Comparison of ENCODE assay signal across 20 cellular contexts in genomic region chr16:24755201-24755874, GRCh38. TPM values are rescaled to one million over a fixed set of nuclear protein-coding genes. Genes with fewer than 3 reads are reported as not detected.
DNase-seq lines count a peak whose midpoint lies in the region; ATAC-seq and TF ChIP-seq lines count a peak whose summit lies in the region.
"Had no signal": no experiment of that assay in that cellular context is flagged by ENCODE, and none has a peak within 500 bp of the region (broad histone marks: within the 10 kb centered on the region; RNA-seq: fewer than 3 reads in every experiment).

No MANE protein-coding gene starts in this region.

- H3K4me2 ChIP-seq in neural progenitor cell: no peak overlapping the region
- H3K4me2 ChIP-seq: A549 had no signal

- H3F3A ChIP-seq in neural progenitor cell (ENCODE audit: low read depth): no peaks in the 10 kb centered on the region

- H4K20me1 ChIP-seq in neural progenitor cell (ENCODE audit: low read depth): peaks cover 100% of the 10 kb centered on the region

- peaks cover 5% of the 10 kb centered on the region for H3K36me3 Mint-ChIP-seq in activated CD4-positive, alpha-beta T cell treated with anti-CD3 and anti-CD28 coated beads for 36 hours (ENCODE audit: low read depth)
- peaks cover 0 to 20% (median 2%) of the 10 kb centered on the region in 3 donors for H3K36me3 Mint-ChIP-seq in CD8-positive, alpha-beta memory T cell
- H3K36me3 Mint-ChIP-seq in chondrocyte (ENCODE audit: low read depth) (no peaks in the 10 kb centered on the region), neural progenitor cell (no peaks in the 10 kb centered on the region)
- H3K36me3 Mint-ChIP-seq: natural killer cell treated with Interleukin-12 subunit alpha and Interleukin-12 subunit beta and Interleukin-15 and Interleukin-18, amount 100 ng/mL, for 72 hours had no signal

- no peaks in the 10 kb centered on the region for H3K27me3 ChIP-seq in CD8-positive, alpha-beta memory T cell (ENCODE audit: insufficient read depth, low read length, poor library complexity, severe bottlenecking)
- no peaks in the 10 kb centered on the region for H3K27me3 ChIP-seq in neural progenitor cell

- H3K27ac Mint-ChIP-seq in activated CD4-positive, alpha-beta T cell treated with anti-CD3 and anti-CD28 coated beads for 36 hours: peak overlapping the region; percentile 63
- peak overlapping the region in 6 of 8 donors; percentile 3 to 47 (median 27) for H3K27ac Mint-ChIP-seq in CD8-positive, alpha-beta memory T cell
- H3K27ac Mint-ChIP-seq in chondrocyte (ENCODE audit: unreplicated experiment) (peak overlapping the region; percentile 1), neural progenitor cell (no peak overlapping the region)

- intact Hi-C loops in activated CD4-positive, alpha-beta T cell treated with anti-CD3 and anti-CD28 coated beads for 36 hours (cut with DNase I, micrococcal nuclease): loop anchor here (5.0 to 10.0 kb wide), 2 partner anchors 33 to 211 kb away; no protein-coding TSS in a partner anchor

- H3K4me1 ChIP-seq in CD8-positive, alpha-beta memory T cell (ENCODE audit: insufficient read depth, low read length): peaks cover 34% of the 10 kb centered on the region
- H3K4me1 ChIP-seq in neural progenitor cell: peaks cover 17% of the 10 kb centered on the region
- H3K4me1 ChIP-seq: prostate gland had no signal

- H3K27ac ChIP-seq in CD8-positive, alpha-beta memory T cell (ENCODE audit: low read depth, low read length): no peak overlapping the region
- H3K27ac ChIP-seq in neural progenitor cell: no peak overlapping the region
- H3K27ac ChIP-seq: A549, GM23248, prostate gland had no signal

- CTCF ChIA-PET in activated CD4-positive, alpha-beta T cell treated with anti-CD3 and anti-CD28 coated beads for 36 hours (lab: Charles Lee): interaction anchor here (0.9 to 1.3 kb wide), 5 partner anchors 14 to 176 kb away, joined by 3 to 5 read pairs (median 4); no protein-coding TSS in a partner anchor
- CTCF ChIA-PET in CD8-positive, alpha-beta memory T cell (lab: Charles Lee): no interaction called here

- H3K9me3 ChIP-seq in CD8-positive, alpha-beta memory T cell (ENCODE audit: low read length): no peaks in the 10 kb centered on the region
- H3K9me3 ChIP-seq in neural progenitor cell (ENCODE audit: low read depth): no peaks in the 10 kb centered on the region
- H3K9me3 ChIP-seq: A549, prostate gland had no signal

- H3K4me1 Mint-ChIP-seq in activated CD4-positive, alpha-beta T cell treated with anti-CD3 and anti-CD28 coated beads for 36 hours: peaks cover 51% of the 10 kb centered on the region
- peaks cover 49 to 65% (median 62%) of the 10 kb centered on the region in 3 donors for H3K4me1 Mint-ChIP-seq in CD8-positive, alpha-beta memory T cell
- H3K4me1 Mint-ChIP-seq in chondrocyte (ENCODE audit: low read depth) (peaks cover 21% of the 10 kb centered on the region), neural progenitor cell (peaks cover 17% of the 10 kb centered on the region)

- H3K4me3 ChIP-seq in CD8-positive, alpha-beta memory T cell (ENCODE audit: low read length): no peak overlapping the region
- H3K4me3 ChIP-seq in neural progenitor cell: no peak overlapping the region
- H3K4me3 ChIP-seq: A549, GM23248, prostate gland had no signal

- TF ChIP-seq CTCF in chondrocyte (IDR thresholded peaks at IDR 0.05) (no peak), neural progenitor cell (IDR thresholded peaks at IDR 0.05) (no peak)

- H3K9ac ChIP-seq in neural progenitor cell: no peak overlapping the region
- H3K9ac ChIP-seq: GM23248 had no signal

- H3K4me3 Mint-ChIP-seq in activated CD4-positive, alpha-beta T cell treated with anti-CD3 and anti-CD28 coated beads for 36 hours: no peak overlapping the region
- H3K4me3 Mint-ChIP-seq in CD8-positive, alpha-beta memory T cell: no peak overlapping the region
- H3K4me3 Mint-ChIP-seq in chondrocyte (ENCODE audit: unreplicated experiment) (no peak overlapping the region), neural progenitor cell (no peak overlapping the region)
- H3K4me3 Mint-ChIP-seq: CD14-positive monocyte; natural killer cell treated with Interleukin-12 subunit alpha and Interleukin-12 subunit beta and Interleukin-15 and Interleukin-18, amount 100 ng/mL, for 72 hours had no signal

- H3K79me2 ChIP-seq in neural progenitor cell (ENCODE audit: low read depth): peaks cover 100% of the 10 kb centered on the region

- no peak for ATAC-seq in activated CD4-positive, alpha-beta T cell treated with anti-CD3 and anti-CD28 coated beads for 36 hours
- ATAC-seq in GM18867 (IDR thresholded peaks at IDR 0.05; ENCODE audit: unreplicated experiment): no peak
- ATAC-seq in GM19351 (IDR thresholded peaks at IDR 0.05; ENCODE audit: unreplicated experiment): no peak
- ATAC-seq: A549; natural killer cell treated with Interleukin-12 subunit alpha and Interleukin-12 subunit beta and Interleukin-15 and Interleukin-18, amount 100 ng/mL, for 72 hours had no signal

- no peak for DNase-seq in activated CD4-positive, alpha-beta T cell treated with anti-CD3 and anti-CD28 coated beads for 36 hours
- no peak for DNase-seq in activated CD4-positive, alpha-beta T cell treated with anti-CD3 and anti-CD28 coated beads, Interleukin-2, amount 50 U/mL, for 1 hour
- DNase-seq in CD8-positive, alpha-beta memory T cell: no peak
- DNase-seq in chondrocyte (ENCODE audit: low spot score) (no peak), neural progenitor cell (ENCODE audit: low spot score) (peak; percentile 17)
- DNase-seq in stimulated activated CD4-positive, alpha-beta T cell treated with anti-CD3 and anti-CD28 coated beads, Interleukin-2, amount 100 ng/mL, for 24 hours: no peak
- DNase-seq: central memory CD4-positive, alpha-beta T cell; DMS79 treated with DMSO at 0.1 percent for 48 hours; effector CD4-positive, alpha-beta T cell; glutamatergic neuron; GM23248; NCI-H1436 treated with DMSO at 0.1 percent for 48 hours; NCI-H345; NK-92 treated with Interleukin-12 subunit alpha and Interleukin-12 subunit beta, amount 100 ng/mL, for 24 hours had no signal

- no peak overlapping the region for H2AFZ ChIP-seq in neural progenitor cell (replicated peaks)
- H2AFZ ChIP-seq: GM23248 had no signal

- POLR2A ChIA-PET in activated CD4-positive, alpha-beta T cell treated with anti-CD3 and anti-CD28 coated beads for 36 hours (lab: Charles Lee): interaction anchor here (0.6 kb wide), 1 partner anchor 124 kb away, joined by 3 read pairs; no protein-coding TSS in a partner anchor
- POLR2A ChIA-PET in CD8-positive, alpha-beta memory T cell (lab: Charles Lee): interaction anchor here (0.9 kb wide), 1 partner anchor 25 kb away, joined by 3 read pairs; no protein-coding TSS in a partner anchor

- H3K27me3 Mint-ChIP-seq in activated CD4-positive, alpha-beta T cell treated with anti-CD3 and anti-CD28 coated beads for 36 hours: no peaks in the 10 kb centered on the region
- no peaks in the 10 kb centered on the region for H3K27me3 Mint-ChIP-seq in CD8-positive, alpha-beta memory T cell
- H3K27me3 Mint-ChIP-seq in chondrocyte (ENCODE audit: low read depth): no peaks in the 10 kb centered on the region
- no peaks in the 10 kb centered on the region for H3K27me3 Mint-ChIP-seq in neural progenitor cell (ENCODE audit: insufficient read depth, low read depth)
- H3K27me3 Mint-ChIP-seq: natural killer cell treated with Interleukin-12 subunit alpha and Interleukin-12 subunit beta and Interleukin-15 and Interleukin-18, amount 100 ng/mL, for 72 hours had no signal

- no peaks in the 10 kb centered on the region for H3K9me3 Mint-ChIP-seq in activated CD4-positive, alpha-beta T cell treated with anti-CD3 and anti-CD28 coated beads for 36 hours (ENCODE audit: low read depth)
- H3K9me3 Mint-ChIP-seq in CD8-positive, alpha-beta memory T cell: no peaks in the 10 kb centered on the region
- H3K9me3 Mint-ChIP-seq in chondrocyte (ENCODE audit: low read depth): no peaks in the 10 kb centered on the region
- H3K9me3 Mint-ChIP-seq in neural progenitor cell: no peaks in the 10 kb centered on the region
- H3K9me3 Mint-ChIP-seq: CD14-positive monocyte; natural killer cell treated with Interleukin-12 subunit alpha and Interleukin-12 subunit beta and Interleukin-15 and Interleukin-18, amount 100 ng/mL, for 72 hours had no signal

- peaks cover 7% of the 10 kb centered on the region for H3K36me3 ChIP-seq in CD8-positive, alpha-beta memory T cell (ENCODE audit: insufficient read depth, low read length)
- H3K36me3 ChIP-seq in neural progenitor cell: no peaks in the 10 kb centered on the region
- H3K36me3 ChIP-seq: prostate gland had no signal

RNA-seq across cellular contexts. Expression of gene TNRC6A, which starts 25.9 kb away (rescaled TPM):
- total RNA-seq in activated CD4-positive, alpha-beta T cell treated with anti-CD3 and anti-CD28 coated beads for 36 hours: 10 to 100 TPM; 34.6 to 46.1 TPM
- 10 to 100 TPM; 40.4 to 44.0 TPM for total RNA-seq in CD8-positive, alpha-beta memory T cell
- 11.4 TPM for polyA plus RNA-seq in CD8-positive, alpha-beta memory T cell
- total RNA-seq in chondrocyte (42.8 to 57.6 TPM (median 52.1 TPM) in 3 replicates), neural progenitor cell (ENCODE audit: low replicate concordance) (55.7 and 57.1 TPM in 2 replicates)
